ENCODE assay signal across 9 cellular contexts in genomic region chr11:57762235-57762866, GRCh38. TPM values are rescaled to one million over a fixed set of nuclear protein-coding genes. Genes with fewer than 3 reads are reported as not detected.
DNase-seq lines count a peak whose midpoint lies in the region; TF ChIP-seq lines count a peak whose summit lies in the region.
"Had no signal": no experiment of that assay in that cellular context is flagged by ENCODE, and none has a peak within 500 bp of the region (broad histone marks: within the 10 kb centered on the region; RNA-seq: fewer than 3 reads in every experiment).

No MANE protein-coding gene starts in this region.

- no peaks in the 10 kb centered on the region for H3K27me3 ChIP-seq in A673 (replicated peaks; ENCODE audit: insufficient read depth, low read depth, low read length, poor library complexity)
- no peaks in the 10 kb centered on the region for H3K27me3 ChIP-seq in mucosa of stomach (ENCODE audit: control insufficient read depth, insufficient read depth, low read length)
- H3K27me3 ChIP-seq in CD4-positive, alpha-beta memory T cell (ENCODE audit: insufficient read depth, low read length), result no peaks in the 10 kb centered on the region

- peak overlapping the region; percentile 84 for H3K4me3 ChIP-seq in A673 (ENCODE audit: low read depth, low read length, poor library complexity, severe bottlenecking)
- H3K4me3 ChIP-seq in LNCaP clone FGC (ENCODE audit: low read depth, low read length), result peak overlapping the region; percentile 81
- peak overlapping the region; percentile 77 for H3K4me3 ChIP-seq in coronary artery
- peak overlapping the region; percentile 80 for H3K4me3 ChIP-seq in mucosa of stomach (ENCODE audit: low read length)
- no peak overlapping the region for H3K4me3 ChIP-seq in CD4-positive, alpha-beta memory T cell (ENCODE audit: low read length in 2 of 2)

- peaks cover 23% of the 10 kb centered on the region for H3K27me3 Mint-ChIP-seq in activated naive CD4-positive, alpha-beta T cell treated with anti-CD3 and anti-CD28 coated beads, Interleukin-2, amount 10 ng/mL, durations not matched to agents 7 days and 5 days
- H3K27me3 Mint-ChIP-seq in CD4-positive, alpha-beta memory T cell, result peaks cover 0 to 1% of the 10 kb centered on the region in 2 donors

- TSS peak; percentile 86 for BruUV-seq in A673 (replicated peaks; lab: Mats Ljungman, UMichigan)

- POLR2A ChIA-PET in A673 (lab: Charles Lee; ENCODE audit: low non-redundant PET) (no interaction called here), GM10248 (lab: Yijun Ruan, JAX) (interaction anchor here (2.8 kb wide), 1 partner anchor 18 kb away, joined by 9 read pairs; no protein-coding TSS in a partner anchor)
- POLR2A ChIA-PET in CD4-positive, alpha-beta memory T cell (lab: Charles Lee; ENCODE audit: partially characterized antibody), result interaction anchor here (0.8 kb wide), 1 partner anchor 21 kb away, joined by 3 read pairs; the partner anchor contains the start of gene SELENOH

- H3K4me1 Mint-ChIP-seq in activated naive CD4-positive, alpha-beta T cell treated with anti-CD3 and anti-CD28 coated beads, Interleukin-2, amount 10 ng/mL, durations not matched to agents 7 days and 5 days, result peaks cover 19% of the 10 kb centered on the region
- H3K4me1 Mint-ChIP-seq in CD4-positive, alpha-beta memory T cell, result peaks cover 0 to 1% (median 0%) of the 10 kb centered on the region in 4 donors

- H3K27ac ChIP-seq in A673 (ENCODE audit: low read depth, low read length, poor library complexity, severe bottlenecking) (peak overlapping the region; percentile 98), coronary artery (peak overlapping the region; percentile 84 to 93)
- no peak overlapping the region for H3K27ac ChIP-seq in CD4-positive, alpha-beta memory T cell (ENCODE audit: low read depth, low read length)

- no peak overlapping the region for H3K27ac Mint-ChIP-seq in activated naive CD4-positive, alpha-beta T cell treated with anti-CD3 and anti-CD28 coated beads, Interleukin-2, amount 10 ng/mL, durations not matched to agents 7 days and 5 days
- no peak overlapping the region for H3K27ac Mint-ChIP-seq in CD4-positive, alpha-beta memory T cell

- CTCF ChIA-PET in A673 (lab: Charles Lee), result interaction anchor here (1.7 to 3.2 kb wide), 2 partner anchors 38 to 39 kb away, joined by 9 to 30 read pairs; no protein-coding TSS in a partner anchor
- CTCF ChIA-PET in GM10248 (lab: Yijun Ruan, JAX), result interaction anchor here (1.0 to 10.8 kb wide), 9 partner anchors 9 to 236 kb away, joined by 3 to 92 read pairs (median 5); partner anchors contain the start of gene BTBD18
- CTCF ChIA-PET in activated naive CD4-positive, alpha-beta T cell treated with anti-CD3 and anti-CD28 coated beads, Interleukin-2, amount 10 ng/mL, durations not matched to agents 7 days and 5 days (lab: Charles Lee), result interaction anchor here (2.0 kb wide), 1 partner anchor 38 kb away, joined by 10 read pairs; no protein-coding TSS in a partner anchor
- CTCF ChIA-PET in CD4-positive, alpha-beta memory T cell (lab: Charles Lee; ENCODE audit: partially characterized antibody), result interaction anchor here (1.3 kb wide), 1 partner anchor 18 kb away, joined by 4 read pairs; no protein-coding TSS in a partner anchor

- H3K9me3 ChIP-seq in A673 (ENCODE audit: low read depth, low read length, poor library complexity, severe bottlenecking) (no peaks in the 10 kb centered on the region), mucosa of stomach (ENCODE audit: control insufficient read depth, low read length) (no peaks in the 10 kb centered on the region)
- no peaks in the 10 kb centered on the region for H3K9me3 ChIP-seq in CD4-positive, alpha-beta memory T cell (ENCODE audit: control insufficient read depth in 1 of 2, low read length in 2 of 2)

- no peaks in the 10 kb centered on the region for H3K9me3 Mint-ChIP-seq in activated naive CD4-positive, alpha-beta T cell treated with anti-CD3 and anti-CD28 coated beads, Interleukin-2, amount 10 ng/mL, durations not matched to agents 7 days and 5 days
- no peaks in the 10 kb centered on the region for H3K9me3 Mint-ChIP-seq in CD4-positive, alpha-beta memory T cell

- intact Hi-C loops in A673 (cut with micrococcal nuclease; ENCODE audit: unreplicated experiment), result loop anchor here (2.0 kb wide), 1 partner anchor 16 kb away; no protein-coding TSS in a partner anchor
- intact Hi-C loops in CD4-positive, alpha-beta memory T cell (cut with micrococcal nuclease), result no loop called here

- peak overlapping the region; percentile 99 for H3K9ac ChIP-seq in mucosa of stomach (ENCODE audit: low read length)

- TF ChIP-seq CTCF in A673 (conservative IDR thresholded peaks at IDR 0.05; ENCODE audit: low read depth, low read length), result no peak
- no peak for TF ChIP-seq CTCF in LNCaP clone FGC (IDR thresholded peaks at IDR 0.05; ENCODE audit: control insufficient read depth, extremely low read depth, insufficient read depth)
- TF ChIP-seq CTCF in coronary artery (IDR thresholded peaks at IDR 0.05), result no peak
- no peak for TF ChIP-seq CTCF in GM10248 (IDR thresholded peaks at IDR 0.05; ENCODE audit: control extremely low read depth, extremely low read depth, low read depth, missing control alignments)

- H3K4me3 Mint-ChIP-seq in activated naive CD4-positive, alpha-beta T cell treated with anti-CD3 and anti-CD28 coated beads, Interleukin-2, amount 10 ng/mL, durations not matched to agents 7 days and 5 days, result no peak overlapping the region
- H3K4me3 Mint-ChIP-seq in CD4-positive, alpha-beta memory T cell, result no peak overlapping the region

- H3K4me1 ChIP-seq in A673 (ENCODE audit: insufficient read depth, low read length, poor library complexity, severe bottlenecking) (peaks cover 20% of the 10 kb centered on the region), mucosa of stomach (ENCODE audit: control insufficient read depth, insufficient read depth, low read length) (peaks cover 9% of the 10 kb centered on the region)
- no peaks in the 10 kb centered on the region for H3K4me1 ChIP-seq in CD4-positive, alpha-beta memory T cell (ENCODE audit: insufficient read depth, low read length)

- no peaks in the 10 kb centered on the region for H3K36me3 ChIP-seq in A673 (ENCODE audit: insufficient read depth, low read length, poor library complexity, severe bottlenecking)
- H3K36me3 ChIP-seq in mucosa of stomach (ENCODE audit: control insufficient read depth, insufficient read depth, low read length), result no peaks in the 10 kb centered on the region
- no peaks in the 10 kb centered on the region for H3K36me3 ChIP-seq in CD4-positive, alpha-beta memory T cell (ENCODE audit: insufficient read depth, low read length)

- DNase-seq in A673 (ENCODE audit: low spot score), result peak; percentile 25
- DNase-seq in LNCaP clone FGC (ENCODE audit: low read depth), result no peak
- no peak for DNase-seq in coronary artery (ENCODE audit: low spot score)
- no peak for DNase-seq in GM10248 (ENCODE audit: extremely low spot score)
- DNase-seq in activated naive CD4-positive, alpha-beta T cell treated with anti-CD3 and anti-CD28 coated beads, Interleukin-2, amount 10 ng/mL, durations not matched to agents 7 days and 5 days, result no peak
- DNase-seq in activated CD8-positive, alpha-beta memory T cell treated with anti-CD3 and anti-CD28 coated beads, Interleukin-2, amount 50 U/mL, for 48 hours, result no peak
- DNase-seq in CD4-positive, alpha-beta memory T cell, result no peak

- no peaks in the 10 kb centered on the region for H3K36me3 Mint-ChIP-seq in activated naive CD4-positive, alpha-beta T cell treated with anti-CD3 and anti-CD28 coated beads, Interleukin-2, amount 10 ng/mL, durations not matched to agents 7 days and 5 days
- peaks cover 0 to 3% of the 10 kb centered on the region in 2 donors for H3K36me3 Mint-ChIP-seq in CD4-positive, alpha-beta memory T cell

RNA-seq across cellular contexts. Expression of gene CTNND1, which starts 0.7 kb away (rescaled TPM):
- 133 and 174 TPM in 2 replicates for total RNA-seq in A673 (2021)
- total RNA-seq in CD4-positive, alpha-beta memory T cell, result 10 to 100 TPM; 10.3 to 11.1 TPM
- polyA plus RNA-seq in CD4-positive, alpha-beta memory T cell, result 1 to 10 TPM in 1 of 2 donors, under 1 TPM in 1; 0.91 to 1.6 TPM

RNA-seq across cellular contexts. Expression of gene BTBD18, which starts 10.7 kb away (rescaled TPM):
- total RNA-seq in A673 (2021), result not detected in 2 replicates
- total RNA-seq in CD4-positive, alpha-beta memory T cell, result not detected
- polyA plus RNA-seq in CD4-positive, alpha-beta memory T cell, result under 1 TPM; 0.34 to 0.44 TPM
- polyA plus RNA-seq: adipose tissue had no signal

RNA-seq across cellular contexts. Expression of gene SELENOH, which starts 21.1 kb away (rescaled TPM):
- total RNA-seq in A673 (2021), result 192 and 212 TPM in 2 replicates
- total RNA-seq in CD4-positive, alpha-beta memory T cell, result 100 to 1,000 TPM; 102 to 113 TPM
- polyA plus RNA-seq in CD4-positive, alpha-beta memory T cell, result 100 to 1,000 TPM; 186 to 223 TPM

RNA-seq across cellular contexts. Expression of gene TMX2, which starts 50.0 kb away (rescaled TPM):
- total RNA-seq in A673 (2021), result 166 and 186 TPM in 2 replicates
- total RNA-seq in CD4-positive, alpha-beta memory T cell, result 10 to 100 TPM; 63.6 to 67.1 TPM
- 10 to 100 TPM; 77.9 to 88.5 TPM for polyA plus RNA-seq in CD4-positive, alpha-beta memory T cell

RNA-seq across cellular contexts. Expression of gene MED19, which starts 50.3 kb away (rescaled TPM):
- 35.4 and 43.6 TPM in 2 replicates for total RNA-seq in A673 (2021)
- total RNA-seq in CD4-positive, alpha-beta memory T cell, result 10 to 100 TPM; 15.2 TPM
- 10 to 100 TPM; 17.4 to 20.2 TPM for polyA plus RNA-seq in CD4-positive, alpha-beta memory T cell

Comparison
In these comparisons a context has a peak if more than half of its experiments do, and no peak if none do; other contexts are left out.
1. H3K4me3 ChIP-seq: peak in A673 (single experiment), LNCaP clone FGC (single experiment), coronary artery (single experiment) and mucosa of stomach (single experiment); none in CD4-positive, alpha-beta memory T cell (0 of 2).
2. RNA of gene CTNND1, which starts 0.7 kb away (total RNA-seq): 133 to 174 TPM in A673; 10.3 to 11.1 TPM in CD4-positive, alpha-beta memory T cell; every median in the first group is over 10 times any median in the second.